In the genomic region with DNA sequence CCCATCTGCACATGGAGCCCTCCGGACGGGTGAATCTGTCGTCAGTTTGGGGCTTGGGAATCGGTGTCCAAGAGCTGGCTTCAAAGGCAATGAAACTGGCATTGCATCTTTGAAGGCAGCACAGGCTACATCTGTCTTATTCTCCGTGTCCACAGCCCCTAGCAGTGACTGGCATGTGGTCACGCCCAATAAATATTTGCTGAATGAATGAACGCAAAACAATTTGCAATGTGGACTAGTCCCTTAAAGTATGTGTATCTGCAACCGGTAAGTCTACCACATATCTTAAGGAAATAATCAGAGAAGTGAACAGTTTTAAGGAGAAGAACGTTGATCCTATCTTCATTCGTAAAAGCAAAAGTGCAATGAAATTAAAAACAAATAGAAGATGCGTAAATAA, we compare ENCODE assay signal across 12 cellular contexts. TPM values are rescaled to one million over a fixed set of nuclear protein-coding genes. Genes with fewer than 3 reads are reported as not detected.
DNase-seq lines count a peak whose midpoint lies in the region; ATAC-seq, FAIRE-seq and TF ChIP-seq lines count a peak whose summit lies in the region.
"Had no signal": no experiment of that assay in that cellular context is flagged by ENCODE, and none has a peak within 500 bp of the region (broad histone marks: within the 10 kb centered on the region; RNA-seq: fewer than 3 reads in every experiment).

No MANE protein-coding gene starts in this region.

- peak overlapping the region; percentile 32 for H2AFZ ChIP-seq in keratinocyte (ENCODE audit: control insufficient read depth, low read length)
- H2AFZ ChIP-seq: neural progenitor cell had no signal

- FAIRE-seq in keratinocyte (lab: Jason Lieb, UNC), result peak; percentile 73

- no peaks in the 10 kb centered on the region for H3K9me1 ChIP-seq in keratinocyte (ENCODE audit: control insufficient read depth, extremely low read depth, insufficient read depth, low read length)

- H3K27ac ChIP-seq in right cardiac atrium (ENCODE audit: low read length) (peak overlapping the region; percentile 14), right atrium auricular region (peak overlapping the region in 1 of 2 donors; percentile 38), SK-N-MC (no peak overlapping the region), keratinocyte (ENCODE audit: control insufficient read depth, insufficient read depth, low read length) (peak overlapping the region; percentile 57)
- H3K27ac ChIP-seq: neural progenitor cell, thyroid gland had no signal

- no peak for TF ChIP-seq CTCF in right atrium auricular region (IDR thresholded peaks at IDR 0.05)
- no peak for TF ChIP-seq CTCF in keratinocyte (optimal IDR thresholded peaks at IDR 0.05 in 1 of 3, IDR thresholded peaks at IDR 0.05 in 1 of 3, conservative IDR thresholded peaks at IDR 0.05 in 1 of 3; ENCODE audit: extremely low read depth in 1 of 3, insufficient read depth in 2 of 3, low read length in 3 of 3)

- peaks cover 8% of the 10 kb centered on the region for H3K4me1 ChIP-seq in right cardiac atrium (ENCODE audit: control insufficient read depth, insufficient read depth, low read length)
- peaks cover 0 to 47% of the 10 kb centered on the region in 2 donors for H3K4me1 ChIP-seq in right atrium auricular region
- H3K4me1 ChIP-seq in keratinocyte (ENCODE audit: control insufficient read depth, extremely low read depth, insufficient read depth, low read length), result peaks cover 53% of the 10 kb centered on the region
- H3K4me1 ChIP-seq: BE2C, neural progenitor cell had no signal

- dilution Hi-C loops in keratinocyte (cut with MboI; ENCODE audit: extremely low pct_ligation_motif_present, low sequenced_read_pairs), result no loop called here

- H3K36me3 ChIP-seq in right atrium auricular region (no peaks in the 10 kb centered on the region), SK-N-MC (ENCODE audit: insufficient read depth, low read length) (no peaks in the 10 kb centered on the region), keratinocyte (ENCODE audit: control insufficient read depth in 2 of 2, extremely low read depth in 1 of 2, insufficient read depth in 2 of 2, low read length in 2 of 2) (no peaks in the 10 kb centered on the region)
- H3K36me3 ChIP-seq: BE2C, neural progenitor cell, thyroid gland had no signal

- intact Hi-C loops in right cardiac atrium (cut with DNase I), result no loop called here

- DNase-seq in right cardiac atrium, result no peak
- no peak for DNase-seq in right atrium auricular region (ENCODE audit: low spot score)
- no peak for DNase-seq in SK-N-MC (ENCODE audit: low read depth, low spot score)
- no peak for DNase-seq in keratinocyte (ENCODE audit: low read depth, low spot score)
- DNase-seq in NOMO-1 (lab: John Stamatoyannopoulos, UW; ENCODE audit: unreplicated experiment in 2 of 2), result no peak
- DNase-seq in occipital lobe (lab: John Stamatoyannopoulos, UW), result no peak
- DNase-seq in activated effector memory CD4-positive, alpha-beta T cell treated with Interleukin-2 at 50 U/mL for 16 hours, result no peak

- H3K9ac ChIP-seq in SK-N-MC (ENCODE audit: insufficient read length), result no peak overlapping the region
- peak overlapping the region; percentile 6 for H3K9ac ChIP-seq in keratinocyte (ENCODE audit: control insufficient read depth, extremely low read depth, insufficient read depth, low read length)
- H3K9ac ChIP-seq: neural progenitor cell had no signal

- 41% methylated on average over 11 of the region's 11 CpGs for WGBS in right cardiac atrium

- no peaks in the 10 kb centered on the region for H3K79me2 ChIP-seq in keratinocyte (ENCODE audit: control insufficient read depth, insufficient read depth, low read length)

- H3K4me3 ChIP-seq in right cardiac atrium (ENCODE audit: low read length), result no peak overlapping the region
- no peak overlapping the region for H3K4me3 ChIP-seq in right atrium auricular region
- peak overlapping the region; percentile 77; the same call in 1 of the 2 replicates for H3K4me3 ChIP-seq in SK-N-MC
- H3K4me3 ChIP-seq in keratinocyte (ENCODE audit: control insufficient read depth in 2 of 3, extremely low read depth in 1 of 3, insufficient read depth in 2 of 3, low read depth in 1 of 3, low read length in 3 of 3), result peak overlapping the region in 1 of 3 experiments; percentile 45
- H3K4me3 ChIP-seq: GM12878, thyroid gland had no signal

- no peaks in the 10 kb centered on the region for H3K27me3 ChIP-seq in right cardiac atrium (ENCODE audit: control insufficient read depth, insufficient read depth)
- H3K27me3 ChIP-seq in right atrium auricular region, result no peaks in the 10 kb centered on the region
- H3K27me3 ChIP-seq in keratinocyte (ENCODE audit: control insufficient read depth, extremely low read depth, insufficient read depth, low read length), result peaks cover 7% of the 10 kb centered on the region
- H3K27me3 ChIP-seq: BE2C, thyroid gland had no signal

- H4K20me1 ChIP-seq in keratinocyte (ENCODE audit: control insufficient read depth, extremely low read depth, insufficient read depth, low read length), result no peaks in the 10 kb centered on the region

- H3K4me2 ChIP-seq in keratinocyte (ENCODE audit: control insufficient read depth, extremely low read depth, insufficient read depth, low read depth, low read length), result peak overlapping the region; percentile 93

- H3K9me3 ChIP-seq in right cardiac atrium (ENCODE audit: control insufficient read depth, low read length) (no peaks in the 10 kb centered on the region), right atrium auricular region (no peaks in the 10 kb centered on the region), SK-N-MC (ENCODE audit: low read depth, low read length) (no peaks in the 10 kb centered on the region), keratinocyte (ENCODE audit: control insufficient read depth, low read depth, low read length) (no peaks in the 10 kb centered on the region)
- H3K9me3 ChIP-seq: BE2C, thyroid gland had no signal

- ATAC-seq in right cardiac atrium, result no peak
- no peak for ATAC-seq in GM18873 (IDR thresholded peaks at IDR 0.05; ENCODE audit: low FRiP score, unreplicated experiment)

RNA-seq across cellular contexts. Expression of gene PMEPA1, which starts 8.0 kb away (rescaled TPM):
- total RNA-seq in right cardiac atrium, result 10 to 100 TPM; 31.7 to 82.0 (median 44.3) TPM
- 17.3 TPM for polyA plus RNA-seq in right cardiac atrium
- total RNA-seq in right atrium auricular region, result 10 to 100 TPM; 12.5 to 16.7 TPM
- polyA plus RNA-seq in keratinocyte, result 29.0 to 84.0 TPM (median 50.7 TPM) in 3 replicates
- 14.2 TPM for polyA plus RNA-seq in keratinocyte (2011; ENCODE audit: low read depth)
- 40.6 and 82.2 TPM in 2 replicates for polyA plus RNA-seq in keratinocyte (2011; cell fraction: cytosol; rRNA removed)
- polyA plus RNA-seq in keratinocyte (2011; cell fraction: nucleus; rRNA removed), result 70.2 and 80.4 TPM in 2 replicates
- polyA plus RNA-seq in keratinocyte (2012; ENCODE audit: low replicate concordance), result 20.6 and 151 TPM in 2 replicates
- polyA minus RNA-seq in keratinocyte, result 41.7 to 94.9 TPM (median 50.4 TPM) in 3 replicates
- polyA minus RNA-seq in keratinocyte (2011; cell fraction: cytosol; rRNA and poly(A)+ RNA removed), result 149 TPM
- 70.1 and 74.7 TPM in 2 replicates for polyA minus RNA-seq in keratinocyte (2011; cell fraction: nucleus; rRNA and poly(A)+ RNA removed)
- 8.3 TPM for total RNA-seq in occipital lobe
